ENCODE assay signal across 1 cellular context in genomic region chr17:10787306-10788020, GRCh38.
TF ChIP-seq lines count a peak whose summit lies in the region.

No MANE protein-coding gene starts in this region.

TF ChIP-seq in H1, 55 proteins besides CTCF, POLR2A, EP300 and RAD21:
- TF ChIP-seq KDM1A (IDR thresholded peaks at IDR 0.05; ENCODE audit: borderline replicate concordance, low read length) (no peak), NANOG (IDR thresholded peaks at IDR 0.05; ENCODE audit: insufficient read depth, low read depth, low read length, poor library complexity, severe bottlenecking) (no peak), SRF (IDR thresholded peaks at IDR 0.05; ENCODE audit: low read depth, low read length) (no peak), TEAD4 (IDR thresholded peaks at IDR 0.05; ENCODE audit: low read depth, low read length) (no peak), CHD2 (IDR thresholded peaks at IDR 0.05; ENCODE audit: low read length) (no peak), E2F6 (IDR thresholded peaks at IDR 0.05) (no peak)
